ENCODE assay signal across 28 cellular contexts in genomic region chr22:50678218-50678650, GRCh38. TPM values are rescaled to one million over a fixed set of nuclear protein-coding genes. Genes with fewer than 3 reads are reported as not detected.
DNase-seq lines count a peak whose midpoint lies in the region; ATAC-seq, FAIRE-seq and TF ChIP-seq lines count a peak whose summit lies in the region.
"Had no signal": no experiment of that assay in that cellular context is flagged by ENCODE, and none has a peak within 500 bp of the region (broad histone marks: within the 10 kb centered on the region; RNA-seq: fewer than 3 reads in every experiment).

No MANE protein-coding gene starts in this region.

- no peaks in the 10 kb centered on the region for H3K9me1 ChIP-seq in endothelial cell of umbilical vein (replicated peaks; ENCODE audit: control insufficient read depth, extremely low read depth, insufficient read depth, low read length)

- H3K9me3 ChIP-seq in breast epithelium (no peaks in the 10 kb centered on the region), mammary epithelial cell (replicated peaks; ENCODE audit: insufficient read depth, low read length) (no peaks in the 10 kb centered on the region), endothelial cell of umbilical vein (replicated peaks; ENCODE audit: control insufficient read depth, insufficient read depth, low read length) (no peaks in the 10 kb centered on the region), neural progenitor cell (ENCODE audit: low read depth) (no peaks in the 10 kb centered on the region), suprapubic skin (no peaks in the 10 kb centered on the region)
- H3K9me3 ChIP-seq: vagina had no signal

- no peak overlapping the region for H2AFZ ChIP-seq in mammary epithelial cell (ENCODE audit: low read depth, low read length)
- no peak overlapping the region for H2AFZ ChIP-seq in endothelial cell of umbilical vein (ENCODE audit: low read depth, low read length)
- no peak overlapping the region for H2AFZ ChIP-seq in neural progenitor cell (replicated peaks)

- POLR2A ChIA-PET in endothelial cell of umbilical vein (lab: Charles Lee): no interaction called here

- H4K20me1 ChIP-seq in mammary epithelial cell (ENCODE audit: insufficient read depth, low read length) (no peaks in the 10 kb centered on the region), endothelial cell of umbilical vein (replicated peaks; ENCODE audit: control insufficient read depth, extremely low read depth, insufficient read depth, low read length) (no peaks in the 10 kb centered on the region), neural progenitor cell (ENCODE audit: low read depth) (peaks cover 10% of the 10 kb centered on the region)

- H3K4me1 Mint-ChIP-seq in neural progenitor cell: peaks cover 16% of the 10 kb centered on the region
- peaks cover 3% of the 10 kb centered on the region for H3K4me1 Mint-ChIP-seq in activated T-helper 17 cell treated with anti-CD3 and anti-CD28 coated beads, Interleukin-2, amount 50 U/mL, for 72 hours

- TF ChIP-seq EP300 in suprapubic skin (IDR thresholded peaks at IDR 0.05): no peak

- peaks cover 21% of the 10 kb centered on the region for H3K27me3 Mint-ChIP-seq in neural progenitor cell (ENCODE audit: insufficient read depth, low read depth)
- peaks cover 13% of the 10 kb centered on the region for H3K27me3 Mint-ChIP-seq in activated T-helper 17 cell treated with anti-CD3 and anti-CD28 coated beads, Interleukin-2, amount 50 U/mL, for 72 hours

- no peaks in the 10 kb centered on the region for H3K27me3 ChIP-seq in breast epithelium
- H3K27me3 ChIP-seq in mammary epithelial cell (ENCODE audit: insufficient read depth, low read length): no peaks in the 10 kb centered on the region
- no peaks in the 10 kb centered on the region for H3K27me3 ChIP-seq in endothelial cell of umbilical vein (ENCODE audit: control insufficient read depth in 2 of 2, insufficient read depth in 2 of 2, low read length in 2 of 2)
- H3K27me3 ChIP-seq in neural progenitor cell: peaks cover 21% of the 10 kb centered on the region
- H3K27me3 ChIP-seq in suprapubic skin: peaks cover 20% of the 10 kb centered on the region

- peaks cover 6% of the 10 kb centered on the region in 2 donors for H3K4me1 ChIP-seq in breast epithelium
- peaks cover 25% of the 10 kb centered on the region for H3K4me1 ChIP-seq in mammary epithelial cell (ENCODE audit: insufficient read depth, low read length)
- H3K4me1 ChIP-seq in endothelial cell of umbilical vein (ENCODE audit: control insufficient read depth, extremely low read depth, insufficient read depth, low read length): peaks cover 18% of the 10 kb centered on the region
- peaks cover 4% of the 10 kb centered on the region for H3K4me1 ChIP-seq in neural progenitor cell
- H3K4me1 ChIP-seq in suprapubic skin: peaks cover 21% of the 10 kb centered on the region

- BruUV-seq in mammary epithelial cell (replicated peaks; lab: Mats Ljungman, UMichigan) (no TSS peak), endothelial cell of umbilical vein (replicated peaks; lab: Mats Ljungman, UMichigan) (no TSS peak)

- dilution Hi-C loops in mammary epithelial cell (cut with HindIII; ENCODE audit: low sequenced_read_pairs) (no loop called here), endothelial cell of umbilical vein (cut with MboI; ENCODE audit: extremely low pct_ligation_motif_present, low sequenced_read_pairs) (no loop called here)

- H3K4me2 ChIP-seq in mammary epithelial cell (ENCODE audit: insufficient read depth, low read depth, low read length): no peak overlapping the region
- no peak overlapping the region for H3K4me2 ChIP-seq in endothelial cell of umbilical vein (ENCODE audit: insufficient read depth, low read length)
- no peak overlapping the region for H3K4me2 ChIP-seq in neural progenitor cell

- TF ChIP-seq CTCF in breast epithelium (IDR thresholded peaks at IDR 0.05): no peak
- TF ChIP-seq CTCF in mammary epithelial cell (conservative IDR thresholded peaks at IDR 0.05 in 1 of 2, IDR thresholded peaks at IDR 0.05 in 1 of 2; ENCODE audit: extremely low read depth in 1 of 2, insufficient read depth in 1 of 2, low read depth in 1 of 2, low read length in 2 of 2): no peak
- no peak for TF ChIP-seq CTCF in endothelial cell of umbilical vein (IDR thresholded peaks at IDR 0.05; ENCODE audit: extremely low read depth in 1 of 2, insufficient read depth in 1 of 2, low read depth in 1 of 2, low read length in 2 of 2)
- TF ChIP-seq CTCF in neural progenitor cell (IDR thresholded peaks at IDR 0.05): no peak
- TF ChIP-seq CTCF in suprapubic skin (IDR thresholded peaks at IDR 0.05): no peak

- DNase-seq in breast epithelium (ENCODE audit: low spot score in 2 of 2) (no peak), mammary epithelial cell (no peak), endothelial cell of umbilical vein (ENCODE audit: low read depth, low spot score) (no peak), neural progenitor cell (ENCODE audit: low spot score) (no peak), suprapubic skin (ENCODE audit: low spot score in 2 of 2) (peak in 1 of 2 donors; percentile 52)
- no peak for DNase-seq in activated naive CD4-positive, alpha-beta T cell treated with Interleukin-2 at 50 U/mL for 16 hours
- DNase-seq: activated naive CD4-positive, alpha-beta T cell; activated T-cell treated with anti-CD3 and anti-CD28 coated beads, Interleukin-2, amount 50 U/mL, for 48 hours; DND-41; GF-D8; GOT3; hypothalamus; IMR-90; naive thymus-derived CD8-positive, alpha-beta T cell; NCI-H1694; retina; SHP77 treated with DMSO at 0.1 percent for 48 hours; small intestine; stimulated activated naive CD4-positive, alpha-beta T cell; SW 1271 had no signal

- TF ChIP-seq POLR2A in breast epithelium (IDR thresholded peaks at IDR 0.05): no peak
- no peak for TF ChIP-seq POLR2A in endothelial cell of umbilical vein (IDR thresholded peaks at IDR 0.05; ENCODE audit: low read depth, low read length)
- TF ChIP-seq POLR2A in suprapubic skin (IDR thresholded peaks at IDR 0.05): no peak

- peaks cover 8% of the 10 kb centered on the region for H3K9me3 Mint-ChIP-seq in neural progenitor cell
- H3K9me3 Mint-ChIP-seq in activated T-helper 17 cell treated with anti-CD3 and anti-CD28 coated beads, Interleukin-2, amount 50 U/mL, for 72 hours: no peaks in the 10 kb centered on the region
- H3K9me3 Mint-ChIP-seq: CD4-positive, alpha-beta T cell; naive thymus-derived CD8-positive, alpha-beta T cell had no signal

- peaks cover 13% of the 10 kb centered on the region for H3F3A ChIP-seq in neural progenitor cell (ENCODE audit: low read depth)

- 94% methylated on average over 11 of the region's 17 CpGs for WGBS in mammary epithelial cell (ENCODE audit: low coverage, missing lambda C conversion rate)
- WGBS in suprapubic skin: 91% methylated on average over 16 of the region's 17 CpGs

- intact Hi-C loops in breast epithelium (cut with DNase I; ENCODE audit: low total_unique reads) (no loop called here), mammary epithelial cell (cut with micrococcal nuclease) (no loop called here), endothelial cell of umbilical vein (cut with micrococcal nuclease) (no loop called here)

- peak overlapping the region in 2 of 3 donors; percentile 36 to 69 for H3K4me3 ChIP-seq in breast epithelium
- H3K4me3 ChIP-seq in mammary epithelial cell (replicated peaks in 1 of 3; ENCODE audit: insufficient read depth in 1 of 3, low read depth in 2 of 3, low read length in 3 of 3): no peak overlapping the region
- no peak overlapping the region for H3K4me3 ChIP-seq in endothelial cell of umbilical vein (replicated peaks in 1 of 3; ENCODE audit: insufficient read depth in 1 of 3, low read depth in 1 of 3, low read length in 3 of 3)
- no peak overlapping the region for H3K4me3 ChIP-seq in neural progenitor cell
- peak overlapping the region; percentile 56 for H3K4me3 ChIP-seq in suprapubic skin

- no peak for FAIRE-seq in endothelial cell of umbilical vein (lab: Jason Lieb, UNC)
- FAIRE-seq: D721Med, small intestine had no signal

- H3K4me3 Mint-ChIP-seq in neural progenitor cell: no peak overlapping the region
- no peak overlapping the region for H3K4me3 Mint-ChIP-seq in activated T-helper 17 cell treated with anti-CD3 and anti-CD28 coated beads, Interleukin-2, amount 50 U/mL, for 72 hours
- H3K4me3 Mint-ChIP-seq: CD4-positive, alpha-beta T cell; naive thymus-derived CD8-positive, alpha-beta T cell had no signal

- peaks cover 29% of the 10 kb centered on the region for H3K36me3 Mint-ChIP-seq in neural progenitor cell
- H3K36me3 Mint-ChIP-seq in activated T-helper 17 cell treated with anti-CD3 and anti-CD28 coated beads, Interleukin-2, amount 50 U/mL, for 72 hours (ENCODE audit: low read depth): no peaks in the 10 kb centered on the region
- H3K36me3 Mint-ChIP-seq: naive thymus-derived CD8-positive, alpha-beta T cell had no signal

- in situ Hi-C loops in mammary epithelial cell (cut with MboI; ENCODE audit: low sequenced_read_pairs in 2 of 2): no loop called here

- CTCF ChIA-PET in mammary epithelial cell (lab: Charles Lee; ENCODE audit: low non-redundant PET): no interaction called here
- CTCF ChIA-PET in endothelial cell of umbilical vein (lab: Charles Lee): interaction anchor here (1.9 to 2.9 kb wide), 2 partner anchors 37 to 52 kb away, joined by 4 to 25 read pairs; no protein-coding TSS in a partner anchor

- peaks cover 5% of the 10 kb centered on the region for H3K79me2 ChIP-seq in mammary epithelial cell (ENCODE audit: insufficient read depth, low read length)
- H3K79me2 ChIP-seq in endothelial cell of umbilical vein (ENCODE audit: control insufficient read depth, insufficient read depth, low read length): peaks cover 71% of the 10 kb centered on the region
- no peaks in the 10 kb centered on the region for H3K79me2 ChIP-seq in neural progenitor cell (ENCODE audit: low read depth)

- H3K27ac ChIP-seq in breast epithelium: no peak overlapping the region
- no peak overlapping the region for H3K27ac ChIP-seq in mammary epithelial cell (ENCODE audit: insufficient read depth, low read depth, low read length)
- H3K27ac ChIP-seq in endothelial cell of umbilical vein (ENCODE audit: insufficient read depth, low read depth, low read length): no peak overlapping the region
- H3K27ac ChIP-seq in neural progenitor cell: no peak overlapping the region
- H3K27ac ChIP-seq in suprapubic skin: no peak overlapping the region
- H3K27ac ChIP-seq: vagina had no signal

- H3K9ac ChIP-seq in mammary epithelial cell (ENCODE audit: insufficient read depth, low read length) (no peak overlapping the region), endothelial cell of umbilical vein (replicated peaks; ENCODE audit: extremely low read depth, insufficient read depth, low read length) (no peak overlapping the region), neural progenitor cell (no peak overlapping the region)

- peak overlapping the region; percentile 95 for H3K27ac Mint-ChIP-seq in neural progenitor cell
- no peak overlapping the region for H3K27ac Mint-ChIP-seq in activated T-helper 17 cell treated with anti-CD3 and anti-CD28 coated beads, Interleukin-2, amount 50 U/mL, for 72 hours
- H3K27ac Mint-ChIP-seq: CD4-positive, alpha-beta T cell had no signal

- ATAC-seq in HG03135 (IDR thresholded peaks at IDR 0.05; ENCODE audit: unreplicated experiment): no peak
- no peak for ATAC-seq in activated T-helper 17 cell treated with anti-CD3 and anti-CD28 coated beads, Interleukin-2, amount 50 U/mL, for 72 hours (replicated peaks)
- ATAC-seq: naive thymus-derived CD8-positive, alpha-beta T cell had no signal

- H3K36me3 ChIP-seq in breast epithelium: no peaks in the 10 kb centered on the region
- no peaks in the 10 kb centered on the region for H3K36me3 ChIP-seq in mammary epithelial cell (ENCODE audit: insufficient read depth, low read length)
- H3K36me3 ChIP-seq in endothelial cell of umbilical vein (ENCODE audit: control insufficient read depth in 2 of 2, extremely low read depth in 1 of 2, insufficient read depth in 2 of 2, low read length in 2 of 2): peaks cover 12 to 51% of the 10 kb centered on the region in 2 experiments
- H3K36me3 ChIP-seq in neural progenitor cell: no peaks in the 10 kb centered on the region
- peaks cover 6% of the 10 kb centered on the region for H3K36me3 ChIP-seq in suprapubic skin
- H3K36me3 ChIP-seq: vagina had no signal

RNA-seq across cellular contexts. Expression of gene SHANK3, which starts 5.6 kb away (rescaled TPM):
- total RNA-seq in breast epithelium (10 to 100 TPM in 1 of 3 donors, 1 to 10 TPM in 2; 4.8 to 28.8 (median 5.9) TPM), mammary epithelial cell (10 to 100 TPM in 1 of 2 donors, 1 to 10 TPM in 1; 3.5 to 12.9 TPM), endothelial cell of umbilical vein (137 and 158 TPM in 2 replicates), neural progenitor cell (ENCODE audit: low replicate concordance) (0.65 and 3.6 TPM in 2 replicates), suprapubic skin (10 to 100 TPM in 2 of 4 donors, 1 to 10 TPM in 2; 2.9 to 15.9 (median 9.5) TPM)
- polyA plus RNA-seq in mammary epithelial cell (3.3 TPM), endothelial cell of umbilical vein (26.1 and 29.7 TPM in 2 replicates)
- polyA minus RNA-seq in mammary epithelial cell (2.9 TPM), endothelial cell of umbilical vein (21.8 and 32.5 TPM in 2 replicates)
- 11.8 and 19.1 TPM in 2 replicates for polyA plus RNA-seq in endothelial cell of umbilical vein (2011; cell fraction: cytosol; rRNA removed)
- polyA plus RNA-seq in endothelial cell of umbilical vein (2011; cell fraction: nucleus; rRNA removed): 180 and 181 TPM in 2 replicates
- 37.4 and 44.9 TPM in 2 replicates for polyA plus RNA-seq in endothelial cell of umbilical vein (2012)
- not detected for polyA minus RNA-seq in endothelial cell of umbilical vein (2011; cell fraction: cytosol; rRNA and poly(A)+ RNA removed)
- 55.9 and 115 TPM in 2 replicates for polyA minus RNA-seq in endothelial cell of umbilical vein (2011; cell fraction: nucleus; rRNA and poly(A)+ RNA removed)
- total RNA-seq in activated T-helper 17 cell treated with anti-CD3 and anti-CD28 coated beads, Interleukin-2, amount 50 U/mL, for 72 hours: under 1 TPM in 1 of 2 donors, not detected in 1; 0.19 TPM
- total RNA-seq: CD4-positive, alpha-beta T cell had no signal
- polyA plus RNA-seq: naive thymus-derived CD8-positive, alpha-beta T cell had no signal

RNA-seq across cellular contexts. Expression of gene ARSA, which starts 50.3 kb away (rescaled TPM):
- total RNA-seq in breast epithelium (10 to 100 TPM; 23.8 to 39.0 (median 36.3) TPM), mammary epithelial cell (10 to 100 TPM; 32.7 to 50.4 TPM), endothelial cell of umbilical vein (19.3 and 22.3 TPM in 2 replicates), neural progenitor cell (ENCODE audit: low replicate concordance) (4.2 and 18.4 TPM in 2 replicates), suprapubic skin (10 to 100 TPM; 37.0 to 51.3 (median 42.2) TPM)
- polyA plus RNA-seq in mammary epithelial cell (21.6 TPM), endothelial cell of umbilical vein (33.6 and 47.7 TPM in 2 replicates)
- polyA minus RNA-seq in mammary epithelial cell (18.9 TPM), endothelial cell of umbilical vein (6.4 and 8.9 TPM in 2 replicates)
- 10.9 and 16.5 TPM in 2 replicates for polyA plus RNA-seq in endothelial cell of umbilical vein (2011; cell fraction: cytosol; rRNA removed)
- polyA plus RNA-seq in endothelial cell of umbilical vein (2011; cell fraction: nucleus; rRNA removed): 63.1 and 81.2 TPM in 2 replicates
- polyA plus RNA-seq in endothelial cell of umbilical vein (2012): 17.5 and 28.3 TPM in 2 replicates
- polyA minus RNA-seq in endothelial cell of umbilical vein (2011; cell fraction: cytosol; rRNA and poly(A)+ RNA removed): 3.2 TPM
- polyA minus RNA-seq in endothelial cell of umbilical vein (2011; cell fraction: nucleus; rRNA and poly(A)+ RNA removed): 7.6 and 14.0 TPM in 2 replicates
- 10 to 100 TPM; 23.6 to 28.3 TPM for total RNA-seq in activated T-helper 17 cell treated with anti-CD3 and anti-CD28 coated beads, Interleukin-2, amount 50 U/mL, for 72 hours

RNA-seq across cellular contexts. Expression of gene ACR, which starts 59.8 kb away (rescaled TPM):
- under 1 TPM in 2 of 3 donors, not detected in 1; 0.44 to 0.80 TPM for total RNA-seq in breast epithelium
- total RNA-seq in mammary epithelial cell: not detected
- polyA plus RNA-seq in mammary epithelial cell: not detected
- not detected for polyA minus RNA-seq in mammary epithelial cell
- 4.1 and 4.9 TPM in 2 replicates for total RNA-seq in endothelial cell of umbilical vein
- polyA plus RNA-seq in endothelial cell of umbilical vein: 0.43 and 0.91 TPM in 2 replicates
- polyA plus RNA-seq in endothelial cell of umbilical vein (2011; cell fraction: cytosol; rRNA removed): 0.21 and 0.25 TPM in 2 replicates
- polyA plus RNA-seq in endothelial cell of umbilical vein (2011; cell fraction: nucleus; rRNA removed): 4.4 and 4.5 TPM in 2 replicates
- polyA plus RNA-seq in endothelial cell of umbilical vein (2012): 0.60 and 0.82 TPM in 2 replicates
- 1.1 and 3.4 TPM in 2 replicates for polyA minus RNA-seq in endothelial cell of umbilical vein
- polyA minus RNA-seq in endothelial cell of umbilical vein (2011; cell fraction: cytosol; rRNA and poly(A)+ RNA removed): not detected
- polyA minus RNA-seq in endothelial cell of umbilical vein (2011; cell fraction: nucleus; rRNA and poly(A)+ RNA removed): 2.6 and 4.5 TPM in 2 replicates
- total RNA-seq in neural progenitor cell (ENCODE audit: low replicate concordance): not detected in 2 replicates
- not detected for total RNA-seq in suprapubic skin
- not detected for total RNA-seq in activated T-helper 17 cell treated with anti-CD3 and anti-CD28 coated beads, Interleukin-2, amount 50 U/mL, for 72 hours
- total RNA-seq: activated CD8-positive, alpha-beta memory T cell treated with anti-CD3 and anti-CD28 coated beads for 36 hours; CD4-positive, alpha-beta T cell; cerebellum; IMR-90; mononuclear cell; naive thymus-derived CD8-positive, alpha-beta T cell; vagina had no signal
- polyA plus RNA-seq: IMR-90; naive thymus-derived CD8-positive, alpha-beta T cell had no signal

Comparison
In these comparisons a context has a peak if more than half of its experiments do, and no peak if none do; other contexts are left out.
1. H3K4me3 ChIP-seq: peak in breast epithelium (2 of 3) and suprapubic skin (single experiment); none in mammary epithelial cell (0 of 3), endothelial cell of umbilical vein (0 of 3) and neural progenitor cell (single experiment).